ENCODE assay signal across 8 cellular contexts in the genomic region with DNA sequence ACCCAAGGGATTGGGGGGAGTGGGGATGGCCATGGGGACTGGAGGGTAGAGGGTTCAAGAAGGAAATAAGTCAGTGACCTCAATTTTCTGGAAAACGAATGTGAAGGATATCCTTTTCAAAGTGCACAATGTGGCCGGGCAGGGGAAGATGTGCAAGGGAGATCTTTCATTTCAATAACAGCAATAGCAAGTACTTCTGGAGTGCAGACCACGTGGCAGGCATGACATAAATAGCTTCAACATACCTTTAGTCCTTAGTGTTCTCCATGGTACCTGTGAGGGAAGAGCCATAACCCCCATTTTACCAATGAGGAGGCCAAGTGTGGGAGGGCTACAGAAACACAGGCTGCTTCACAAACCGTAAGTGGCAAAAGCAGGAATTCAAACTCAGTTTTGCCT.
DNase-seq lines count a peak whose midpoint lies in the region; ATAC-seq and TF ChIP-seq lines count a peak whose summit lies in the region.

No MANE protein-coding gene starts in this region.

- H3K9me3 Mint-ChIP-seq in IgD-negative memory B cell (no peaks in the 10 kb centered on the region), mesothelial cell of epicardium (no peaks in the 10 kb centered on the region)
- H3K9me3 Mint-ChIP-seq in activated naive CD8-positive, alpha-beta T cell treated with anti-CD3 and anti-CD28 coated beads for 36 hours, result peaks cover 6% of the 10 kb centered on the region

- TF ChIP-seq CTCF in mesothelial cell of epicardium (IDR thresholded peaks at IDR 0.05; ENCODE audit: unreplicated experiment) (no peak), mucosa of descending colon (IDR thresholded peaks at IDR 0.05) (no peak)

- H3K27ac ChIP-seq in BLaER1 treated with 17β-estradiol and CSF1 and Interleukin-3, amounts not matched to agents 10 nM and 100 nM, result peak overlapping the region; percentile 87 to 97 (median 94)

- H3K4me3 Mint-ChIP-seq in IgD-negative memory B cell (peak overlapping the region in 2 of 4 donors; percentile 50 to 82), mesothelial cell of epicardium (no peak overlapping the region)
- H3K4me3 Mint-ChIP-seq in activated naive CD8-positive, alpha-beta T cell treated with anti-CD3 and anti-CD28 coated beads for 36 hours, result peak overlapping the region; percentile 76

- no peak for DNase-seq in activated naive CD8-positive, alpha-beta T cell treated with anti-CD3 and anti-CD28 coated beads for 36 hours
- DNase-seq in mesothelial cell of epicardium (ENCODE audit: low spot score in 2 of 2, unreplicated experiment in 2 of 2) (no peak), NCI-H82 (lab: John Stamatoyannopoulos, UW) (no peak), NCI-H2029 treated with DMSO at 0.1 percent for 48 hours (lab: John Stamatoyannopoulos, UW) (no peak), mucosa of descending colon (no peak)

- peak overlapping the region in 7 of 10 experiments; percentile 14 to 47 (median 36); a peak in 8 of 20 replicates for H3K4me3 ChIP-seq in BLaER1 treated with 17β-estradiol and CSF1 and Interleukin-3, amounts not matched to agents 10 nM and 100 nM
- no peak overlapping the region for H3K4me3 ChIP-seq in mucosa of descending colon

- no peak for ATAC-seq in GM19467 (IDR thresholded peaks at IDR 0.05; ENCODE audit: unreplicated experiment)
- ATAC-seq in mucosa of descending colon, result no peak

- intact Hi-C loops in mucosa of descending colon (cut with DNase I, micrococcal nuclease), result no loop called here

- H3K27ac Mint-ChIP-seq in IgD-negative memory B cell, result peak overlapping the region; percentile 75 to 98 (median 92)
- peak overlapping the region; percentile 98 for H3K27ac Mint-ChIP-seq in activated naive CD8-positive, alpha-beta T cell treated with anti-CD3 and anti-CD28 coated beads for 36 hours
- H3K27ac Mint-ChIP-seq in mesothelial cell of epicardium, result peak overlapping the region; percentile 72

- H3K27me3 ChIP-seq in BLaER1 treated with 17β-estradiol and CSF1 and Interleukin-3, amounts not matched to agents 10 nM and 100 nM, result no peaks in the 10 kb centered on the region

- H4K20me1 ChIP-seq in BLaER1 treated with 17β-estradiol and CSF1 and Interleukin-3, amounts not matched to agents 10 nM and 100 nM, result no peaks in the 10 kb centered on the region

- H3K36me3 ChIP-seq in BLaER1 treated with 17β-estradiol and CSF1 and Interleukin-3, amounts not matched to agents 10 nM and 100 nM, result no peaks in the 10 kb centered on the region
- H3K36me3 ChIP-seq in mucosa of descending colon (ENCODE audit: low read depth), result no peaks in the 10 kb centered on the region

- H3K4me1 ChIP-seq in BLaER1 treated with 17β-estradiol and CSF1 and Interleukin-3, amounts not matched to agents 10 nM and 100 nM, result peaks cover 78 to 85% (median 82%) of the 10 kb centered on the region in 10 experiments
- H3K4me1 ChIP-seq in mucosa of descending colon (ENCODE audit: low read depth), result peaks cover 18% of the 10 kb centered on the region

- H3K9ac ChIP-seq in BLaER1 treated with 17β-estradiol and CSF1 and Interleukin-3, amounts not matched to agents 10 nM and 100 nM, result peak overlapping the region; percentile 74 to 83 (median 79); a peak in 21 of 22 replicates

- no peaks in the 10 kb centered on the region for H3K27me3 Mint-ChIP-seq in IgD-negative memory B cell
- no peaks in the 10 kb centered on the region for H3K27me3 Mint-ChIP-seq in activated naive CD8-positive, alpha-beta T cell treated with anti-CD3 and anti-CD28 coated beads for 36 hours
- H3K27me3 Mint-ChIP-seq in mesothelial cell of epicardium (ENCODE audit: low read depth), result no peaks in the 10 kb centered on the region

- H3K4me1 Mint-ChIP-seq in IgD-negative memory B cell, result peaks cover 29 to 57% (median 29%) of the 10 kb centered on the region in 3 donors
- H3K4me1 Mint-ChIP-seq in activated naive CD8-positive, alpha-beta T cell treated with anti-CD3 and anti-CD28 coated beads for 36 hours, result peaks cover 91% of the 10 kb centered on the region
- peaks cover 49% of the 10 kb centered on the region for H3K4me1 Mint-ChIP-seq in mesothelial cell of epicardium

- H3K9me3 ChIP-seq in BLaER1 treated with 17β-estradiol and CSF1 and Interleukin-3, amounts not matched to agents 10 nM and 100 nM (replicated peaks in 1 of 11), result no peaks in the 10 kb centered on the region
- H3K9me3 ChIP-seq in mucosa of descending colon, result no peaks in the 10 kb centered on the region

- H3K36me3 Mint-ChIP-seq in IgD-negative memory B cell, result no peaks in the 10 kb centered on the region
- H3K36me3 Mint-ChIP-seq in activated naive CD8-positive, alpha-beta T cell treated with anti-CD3 and anti-CD28 coated beads for 36 hours, result peaks cover 21% of the 10 kb centered on the region
- no peaks in the 10 kb centered on the region for H3K36me3 Mint-ChIP-seq in mesothelial cell of epicardium

- H3K4me2 ChIP-seq in BLaER1 treated with 17β-estradiol and CSF1 and Interleukin-3, amounts not matched to agents 10 nM and 100 nM, result peak overlapping the region; percentile 81 to 95 (median 89)
